27 cellular contexts compared by ENCODE assay signal in genomic region chr3:15185404-15185803, GRCh38.
"Had no signal": no experiment of that assay in that cellular context is flagged by ENCODE, and none has a peak within 500 bp of the region (broad histone marks: within the 10 kb centered on the region; RNA-seq: fewer than 3 reads in every experiment).

No MANE protein-coding gene starts in this region.

- H3K27ac Mint-ChIP-seq: dendritic cell treated with granulocyte-macrophage colony-stimulating factor and Interleukin-4, amounts not matched to agents 40 ng/mL and 50 ng/mL, for 4 days; effector memory CD8-positive, alpha-beta T cell; endodermal cell; mesothelial cell of epicardium; naive B cell had no signal

- H3K4me1 Mint-ChIP-seq: endodermal cell, mesothelial cell of epicardium had no signal

- H3K27ac ChIP-seq: colonic mucosa, epithelial cell of prostate, esophagus squamous epithelium, gastrocnemius medialis, heart right ventricle, left lung, lower lobe of right lung had no signal

- H3K36me3 Mint-ChIP-seq: mesothelial cell of epicardium, naive B cell had no signal

- H3K4me3 Mint-ChIP-seq: dendritic cell treated with granulocyte-macrophage colony-stimulating factor and Interleukin-4, amounts not matched to agents 40 ng/mL and 50 ng/mL, for 4 days; effector memory CD8-positive, alpha-beta T cell; endodermal cell; mesothelial cell of epicardium; naive B cell had no signal

- H3K9me3 ChIP-seq: colonic mucosa, esophagus squamous epithelium, gastrocnemius medialis, heart right ventricle, left lung, lower lobe of right lung, mucosa of descending colon had no signal

- H3K36me3 ChIP-seq: colonic mucosa, esophagus squamous epithelium, gastrocnemius medialis, heart right ventricle, left lung, lower lobe of right lung had no signal

- FAIRE-seq: islet of Langerhans, keratinocyte had no signal

- DNase-seq: colonic mucosa; cortex of kidney; effector CD8-positive, alpha-beta T cell; effector memory CD8-positive, alpha-beta T cell; endodermal cell; erythroblast; esophagus squamous epithelium; foreskin fibroblast; foreskin melanocyte; gastrocnemius medialis; glutamatergic neuron; head of caudate nucleus; heart right ventricle; hippocampal formation; left cardiac atrium; left lung; left ventricle myocardium superior; lower lobe of right lung; mesenchymal stem cell; mucosa of descending colon; naive B cell had no signal

- H3K4me3 ChIP-seq: colonic mucosa, esophagus squamous epithelium, gastrocnemius medialis, heart right ventricle, left lung, lower lobe of right lung, mucosa of descending colon had no signal

- H3K27me3 ChIP-seq: colonic mucosa, esophagus squamous epithelium, left lung had no signal

- H3K9me3 Mint-ChIP-seq: dendritic cell treated with granulocyte-macrophage colony-stimulating factor and Interleukin-4, amounts not matched to agents 40 ng/mL and 50 ng/mL, for 4 days; effector memory CD8-positive, alpha-beta T cell; mesothelial cell of epicardium; naive B cell had no signal

- H3K4me1 ChIP-seq: colonic mucosa, esophagus squamous epithelium, left lung, lower lobe of right lung had no signal

- ATAC-seq: effector memory CD8-positive, alpha-beta T cell; esophagus mucosa; gastrocnemius medialis; heart right ventricle; left cardiac atrium; left lung; left ventricle myocardium superior; lower lobe of right lung; mucosa of descending colon had no signal
